Comparison of ENCODE assay signal across 8 cellular contexts in the genomic region with DNA sequence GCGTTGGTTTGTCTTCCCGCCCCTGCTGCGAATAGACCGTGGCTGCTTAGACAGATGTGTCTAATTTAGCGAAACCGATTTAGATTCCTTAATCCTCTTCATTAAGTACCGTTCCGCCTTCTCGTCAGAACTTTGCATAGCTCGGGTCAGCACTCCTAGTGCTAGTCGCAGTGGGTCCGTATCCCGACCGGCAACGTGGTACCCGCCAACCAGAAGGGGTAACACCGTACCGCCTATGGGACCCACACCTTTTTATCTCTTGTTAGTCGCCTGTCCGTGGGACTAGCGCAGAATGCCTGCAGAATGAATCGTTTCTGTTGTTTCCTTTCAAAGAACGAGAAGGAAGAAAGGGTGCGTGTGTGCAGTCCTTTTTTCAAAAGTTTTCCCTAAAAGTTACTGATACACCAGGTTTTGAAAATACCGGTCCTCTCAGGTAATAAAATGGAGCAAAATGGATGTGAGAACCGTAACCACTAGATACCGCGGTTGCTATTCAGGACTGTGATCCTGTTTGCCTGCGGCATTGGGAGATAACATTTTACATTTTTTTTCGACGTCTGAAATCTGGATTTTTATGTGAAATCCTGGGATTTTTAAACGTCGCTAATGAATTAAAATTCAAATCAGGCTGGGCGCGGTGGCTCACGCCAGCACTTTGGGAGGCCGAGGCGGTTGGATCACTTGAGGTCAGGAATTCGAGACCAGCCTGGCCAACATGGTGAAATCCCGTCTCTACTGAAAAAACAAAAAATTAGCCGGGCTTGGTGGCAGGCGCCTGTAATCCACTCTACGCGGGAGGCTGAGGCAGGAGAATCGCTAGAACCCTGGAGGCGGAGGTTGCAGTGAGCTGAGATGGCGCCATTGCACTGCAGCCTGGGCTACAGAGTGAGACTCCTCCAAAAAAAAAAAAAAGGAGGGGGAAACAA. TPM values are rescaled to one million over a fixed set of nuclear protein-coding genes. Genes with fewer than 3 reads are reported as not detected.
A peak's percentile ranks its signal among the peaks of the same experiment; 100 is the strongest.
DNase-seq lines count a peak whose midpoint lies in the region; ATAC-seq and TF ChIP-seq lines count a peak whose summit lies in the region.

No MANE protein-coding gene starts in this region.

- no peaks in the 10 kb centered on the region for H3K9me3 Mint-ChIP-seq in activated CD8-positive, alpha-beta memory T cell treated with anti-CD3 and anti-CD28 coated beads, Interleukin-2, amount 10 ng/mL, durations not matched to agents 7 days and 5 days (ENCODE audit: low read depth)

- H4K20me1 ChIP-seq in smooth muscle cell (ENCODE audit: low read depth), result peaks cover 36% of the 10 kb centered on the region

- peak overlapping the region; percentile 76 for H3K4me3 ChIP-seq in WI38 (ENCODE audit: low read depth, low read length)
- H3K4me3 ChIP-seq in heart right ventricle, result peak overlapping the region; percentile 65 to 98 (median 77)
- peak overlapping the region; percentile 93 for H3K4me3 ChIP-seq in smooth muscle cell

- intact Hi-C loops in heart right ventricle (cut with DNase I), result loop anchor here in 9 of 10 donors (1.0 to 10.0 kb wide), 8 partner anchors 74 to 107 kb away; a partner anchor contains a TSS

- H2AFZ ChIP-seq in smooth muscle cell (ENCODE audit: low read depth), result peak overlapping the region; percentile 87

- peak overlapping the region; percentile 100 for H3K4me3 Mint-ChIP-seq in activated CD8-positive, alpha-beta memory T cell treated with anti-CD3 and anti-CD28 coated beads, Interleukin-2, amount 10 ng/mL, durations not matched to agents 7 days and 5 days

- peaks cover 17 to 42% (median 38%) of the 10 kb centered on the region in 9 donors for H3K4me1 ChIP-seq in heart right ventricle
- peaks cover 32% of the 10 kb centered on the region for H3K4me1 ChIP-seq in smooth muscle cell (ENCODE audit: low read depth)

- H3K27me3 ChIP-seq in heart right ventricle (no peaks in the 10 kb centered on the region), smooth muscle cell (ENCODE audit: low read depth) (no peaks in the 10 kb centered on the region)

- TF ChIP-seq CTCF in WI38 (IDR thresholded peaks at IDR 0.05; ENCODE audit: low read depth, low read length) (no peak), heart right ventricle (IDR thresholded peaks at IDR 0.05) (no peak), smooth muscle cell (IDR thresholded peaks at IDR 0.05; ENCODE audit: borderline replicate concordance, insufficient read depth, poor library complexity, severe bottlenecking) (no peak)

- H3K79me2 ChIP-seq in smooth muscle cell (ENCODE audit: low read depth), result peaks cover 39% of the 10 kb centered on the region

- H3K4me2 ChIP-seq in smooth muscle cell, result peak overlapping the region; percentile 94

- CTCF ChIA-PET in activated CD8-positive, alpha-beta memory T cell treated with anti-CD3 and anti-CD28 coated beads, Interleukin-2, amount 10 ng/mL, durations not matched to agents 7 days and 5 days (lab: Charles Lee), result interaction anchor here (0.8 to 2.7 kb wide), 10 partner anchors 9 to 336 kb away, joined by 3 to 11 read pairs (median 5); a partner anchor contains a TSS

- peak; percentile 45 for DNase-seq in activated CD8-positive, alpha-beta memory T cell treated with anti-CD3 and anti-CD28 coated beads, Interleukin-2, amount 10 ng/mL, durations not matched to agents 7 days and 5 days
- no peak for DNase-seq in activated CD8-positive, alpha-beta memory T cell treated with anti-CD3 and anti-CD28 coated beads, Interleukin-2, amount 50 U/mL, for 4 hours
- no peak for DNase-seq in heart right ventricle
- DNase-seq in smooth muscle cell (lab: John Stamatoyannopoulos, UW; ENCODE audit: unreplicated experiment), result no peak
- no peak for DNase-seq in activated gamma-delta T cell (lab: John Stamatoyannopoulos, UW)
- DNase-seq in UCSD-AML1 (lab: John Stamatoyannopoulos, UW; ENCODE audit: unreplicated experiment), result no peak

- H3K9ac ChIP-seq in smooth muscle cell (ENCODE audit: low read depth), result no peak overlapping the region

- H3K27ac ChIP-seq in heart right ventricle (peak overlapping the region in 9 of 10 donors; percentile 93 to 100 (median 98)), smooth muscle cell (ENCODE audit: low read depth) (peak overlapping the region; percentile 97)

- peak; percentile 24 for ATAC-seq in activated CD8-positive, alpha-beta memory T cell treated with anti-CD3 and anti-CD28 coated beads, Interleukin-2, amount 10 ng/mL, durations not matched to agents 7 days and 5 days
- peak; percentile 29 for ATAC-seq in HG03039 (IDR thresholded peaks at IDR 0.05; ENCODE audit: unreplicated experiment)
- ATAC-seq in heart right ventricle, result peak in 5 of 8 donors; percentile 1 to 32 (median 8)

- H3K9me3 ChIP-seq in heart right ventricle (no peaks in the 10 kb centered on the region), smooth muscle cell (replicated peaks; ENCODE audit: low read depth) (no peaks in the 10 kb centered on the region)

- WGBS in heart right ventricle, 2 donors, result 22 to 26% methylated on average over 47 of the region's 47 CpGs
- 16% methylated on average over 47 of the region's 47 CpGs for whole genome bisulfite sequencing in smooth muscle cell (ENCODE audit: low lambda C conversion rate)

- H3K36me3 ChIP-seq in heart right ventricle (peaks cover 0 to 30% (median 22%) of the 10 kb centered on the region in 9 donors), smooth muscle cell (ENCODE audit: low read depth) (peaks cover 6% of the 10 kb centered on the region)

- peaks cover 34% of the 10 kb centered on the region for H3K4me1 Mint-ChIP-seq in activated CD8-positive, alpha-beta memory T cell treated with anti-CD3 and anti-CD28 coated beads, Interleukin-2, amount 10 ng/mL, durations not matched to agents 7 days and 5 days

- H3K27ac Mint-ChIP-seq in activated CD8-positive, alpha-beta memory T cell treated with anti-CD3 and anti-CD28 coated beads, Interleukin-2, amount 10 ng/mL, durations not matched to agents 7 days and 5 days, result peak overlapping the region; percentile 100

- H3K36me3 Mint-ChIP-seq in activated CD8-positive, alpha-beta memory T cell treated with anti-CD3 and anti-CD28 coated beads, Interleukin-2, amount 10 ng/mL, durations not matched to agents 7 days and 5 days, result peaks cover 43% of the 10 kb centered on the region

- peaks cover 24% of the 10 kb centered on the region for H3F3A ChIP-seq in smooth muscle cell (ENCODE audit: low read depth)

- no peaks in the 10 kb centered on the region for H3K27me3 Mint-ChIP-seq in activated CD8-positive, alpha-beta memory T cell treated with anti-CD3 and anti-CD28 coated beads, Interleukin-2, amount 10 ng/mL, durations not matched to agents 7 days and 5 days

RNA-seq across cellular contexts. Expression of a gene that starts 1.0 kb away (rescaled TPM):
- 100 to 1,000 TPM; 365 to 418 TPM for total RNA-seq in activated CD8-positive, alpha-beta memory T cell treated with anti-CD3 and anti-CD28 coated beads, Interleukin-2, amount 10 ng/mL, durations not matched to agents 7 days and 5 days
- total RNA-seq in heart right ventricle (100 to 1,000 TPM in 3 of 10 donors, 10 to 100 TPM in 7; 79.8 to 130 (median 94.7) TPM), smooth muscle cell (194 and 200 TPM in 2 replicates)
- polyA plus RNA-seq in heart right ventricle (10 to 100 TPM; 70.3 to 76.3 TPM), smooth muscle cell (57.9 and 61.3 TPM in 2 replicates)

RNA-seq across cellular contexts. Expression of a gene that starts 20.0 kb away (rescaled TPM):
- total RNA-seq in activated CD8-positive, alpha-beta memory T cell treated with anti-CD3 and anti-CD28 coated beads, Interleukin-2, amount 10 ng/mL, durations not matched to agents 7 days and 5 days, result 10 to 100 TPM; 33.2 to 37.6 TPM
- total RNA-seq in heart right ventricle (10 to 100 TPM; 56.2 to 81.2 (median 61.5) TPM), smooth muscle cell (52.1 and 61.8 TPM in 2 replicates)
- polyA plus RNA-seq in heart right ventricle (10 to 100 TPM; 17.5 to 21.7 TPM), smooth muscle cell (24.9 and 25.3 TPM in 2 replicates)

RNA-seq across cellular contexts. Expression of a gene that starts 52.8 kb away (rescaled TPM):
- not detected for total RNA-seq in activated CD8-positive, alpha-beta memory T cell treated with anti-CD3 and anti-CD28 coated beads, Interleukin-2, amount 10 ng/mL, durations not matched to agents 7 days and 5 days
- total RNA-seq in heart right ventricle, result 10 to 100 TPM; 38.3 to 65.0 (median 47.2) TPM
- polyA plus RNA-seq in heart right ventricle, result 10 to 100 TPM; 26.9 to 33.1 TPM
- 7.0 and 11.1 TPM in 2 replicates for total RNA-seq in smooth muscle cell
- polyA plus RNA-seq in smooth muscle cell, result 10.4 and 11.7 TPM in 2 replicates
